Comparison of ENCODE assay signal across 1 cellular context in the genomic region with DNA sequence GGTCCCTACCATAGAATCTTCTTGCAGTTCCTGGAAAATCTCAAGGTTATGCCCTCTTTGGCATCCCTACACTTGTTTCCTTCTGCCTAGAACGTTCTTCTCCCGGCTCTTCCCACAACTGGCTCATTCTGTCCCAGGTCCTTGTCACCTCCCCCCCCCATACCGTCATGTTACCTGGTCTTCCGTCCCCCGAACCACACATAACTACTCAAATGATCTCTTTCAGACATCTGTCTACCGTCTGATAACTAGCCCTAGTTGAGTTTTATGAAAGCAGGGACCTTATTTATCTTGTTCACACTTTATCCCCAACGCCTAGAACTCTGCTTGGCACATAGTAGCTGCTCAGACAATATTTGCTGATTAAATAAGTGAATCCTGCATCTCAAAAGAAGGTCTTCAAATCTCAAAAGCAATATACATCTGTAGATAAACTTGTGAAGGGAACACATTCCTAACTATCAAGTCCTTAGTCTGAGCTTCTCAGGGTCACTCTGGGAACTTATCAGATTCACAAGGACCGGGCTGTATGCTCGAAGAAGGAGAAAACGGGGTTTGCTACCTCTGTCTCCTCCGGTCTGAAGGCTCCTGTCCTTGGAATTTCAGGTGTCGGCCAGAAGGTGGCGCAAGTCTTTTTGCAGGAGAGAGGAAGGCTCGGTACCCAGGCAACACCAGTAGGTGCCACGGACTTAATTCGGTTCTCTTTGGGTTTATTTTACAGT.
TF ChIP-seq lines count a peak whose summit lies in the region.

No MANE protein-coding gene starts in this region.

TF ChIP-seq in GM12878, 131 proteins besides CTCF, POLR2A, EP300 and RAD21 (continued from another document):
- TF ChIP-seq, protein P1, sequence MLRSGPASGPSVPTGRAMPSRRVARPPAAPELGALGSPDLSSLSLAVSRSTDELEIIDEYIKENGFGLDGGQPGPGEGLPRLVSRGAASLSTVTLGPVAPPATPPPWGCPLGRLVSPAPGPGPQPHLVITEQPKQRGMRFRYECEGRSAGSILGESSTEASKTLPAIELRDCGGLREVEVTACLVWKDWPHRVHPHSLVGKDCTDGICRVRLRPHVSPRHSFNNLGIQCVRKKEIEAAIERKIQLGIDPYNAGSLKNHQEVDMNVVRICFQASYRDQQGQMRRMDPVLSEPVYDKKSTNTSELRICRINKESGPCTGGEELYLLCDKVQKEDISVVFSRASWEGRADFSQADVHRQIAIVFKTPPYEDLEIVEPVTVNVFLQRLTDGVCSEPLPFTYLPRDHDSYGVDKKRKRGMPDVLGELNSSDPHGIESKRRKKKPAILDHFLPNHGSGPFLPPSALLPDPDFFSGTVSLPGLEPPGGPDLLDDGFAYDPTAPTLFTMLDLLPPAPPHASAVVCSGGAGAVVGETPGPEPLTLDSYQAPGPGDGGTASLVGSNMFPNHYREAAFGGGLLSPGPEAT (IDR thresholded peaks at IDR 0.05; ENCODE audit: low read depth), result no peak
- TF ChIP-seq CHD1 (IDR thresholded peaks at IDR 0.05; ENCODE audit: low read depth, low read length), result no peak
- TF ChIP-seq FOXM1 (IDR thresholded peaks at IDR 0.05; ENCODE audit: low read depth, low read length), result peak; percentile 59; the same call in 1 of the 2 replicates
- TF ChIP-seq SREBF2 (IDR thresholded peaks at IDR 0.05; ENCODE audit: low read length), result no peak
